Comparison of ENCODE assay signal across 8 cellular contexts in the genomic region with DNA sequence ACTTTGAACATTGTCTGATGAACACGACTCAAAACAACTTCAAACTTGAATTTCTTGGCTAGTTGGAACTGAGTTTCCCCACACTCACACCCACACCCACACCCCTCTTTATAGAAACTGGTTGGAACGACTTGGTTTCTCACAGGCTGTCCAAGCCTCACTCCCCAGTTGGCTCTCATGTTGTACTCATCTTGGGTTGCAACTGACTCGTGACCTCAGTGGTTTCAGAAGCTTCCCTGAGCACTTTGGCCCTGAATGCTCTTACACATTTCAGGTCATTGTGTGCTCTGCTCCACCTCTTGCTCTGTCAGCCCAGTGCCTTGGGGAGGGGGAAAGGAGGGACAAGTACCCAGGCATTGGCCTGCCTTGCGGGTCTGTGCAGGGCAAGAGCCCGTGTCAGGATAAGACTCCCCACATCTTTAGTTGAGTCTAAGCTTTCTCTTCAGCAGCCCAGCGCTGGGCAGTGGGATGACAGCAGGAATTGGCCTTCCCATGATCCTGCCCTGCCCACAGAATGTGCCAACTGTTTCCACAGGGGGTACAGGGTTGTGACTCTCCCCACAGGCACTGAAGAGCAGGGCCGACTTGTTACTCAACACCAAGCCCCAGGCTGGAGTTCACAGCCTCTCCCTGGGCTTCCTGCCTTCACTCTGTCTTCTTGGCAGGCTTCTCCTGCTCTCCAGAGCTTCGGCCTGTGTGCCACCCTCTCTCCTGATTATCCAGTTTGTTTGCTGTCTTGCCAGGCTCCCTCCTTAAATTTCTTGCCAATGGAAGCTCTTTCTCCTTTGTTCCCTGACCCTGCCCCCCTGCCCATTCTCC.
DNase-seq lines count a peak whose midpoint lies in the region; ATAC-seq and TF ChIP-seq lines count a peak whose summit lies in the region.

No MANE protein-coding gene starts in this region.

- H4K91ac ChIP-seq in trophoblast cell (ENCODE audit: low read depth, low read length), result no peak overlapping the region

- H3K9ac ChIP-seq in trophoblast cell (ENCODE audit: low read length), result no peak overlapping the region

- H2BK12ac ChIP-seq in trophoblast cell (ENCODE audit: low read length), result no peak overlapping the region

- no peak overlapping the region for H2BK120ac ChIP-seq in trophoblast cell (ENCODE audit: insufficient read depth, low read length, poor library complexity)

- ATAC-seq in omental fat pad (ENCODE audit: low FRiP score), result peak; percentile 78

- H3K27ac ChIP-seq in coronary artery (peak overlapping the region; percentile 13 to 87), trophoblast cell (ENCODE audit: low read depth, low read length) (no peak overlapping the region)

- no peaks in the 10 kb centered on the region for H3K79me1 ChIP-seq in trophoblast cell (ENCODE audit: low read length)

- no peaks in the 10 kb centered on the region for H3K9me3 ChIP-seq in trophoblast cell (ENCODE audit: insufficient read depth, low read depth, low read length)

- H2BK5ac ChIP-seq in trophoblast cell (ENCODE audit: low read depth, low read length, poor library complexity), result no peak overlapping the region

- H4K12ac ChIP-seq in trophoblast cell (ENCODE audit: low read depth, low read length), result no peak overlapping the region

- H3K36me3 ChIP-seq in trophoblast cell (ENCODE audit: control insufficient read depth in 1 of 2, insufficient read depth in 2 of 2, low read length in 2 of 2), result no peaks in the 10 kb centered on the region

- WGBS in trophoblast cell (ENCODE audit: extremely low coverage, insufficient coverage, insufficient read length), result no CpG with 5 or more reads among the region's 8 CpGs

- no peak overlapping the region for H3K14ac ChIP-seq in trophoblast cell (ENCODE audit: low read length)

- no peaks in the 10 kb centered on the region for H3K27me3 ChIP-seq in trophoblast cell (ENCODE audit: insufficient read depth, low read length)

- H2AK5ac ChIP-seq in trophoblast cell (ENCODE audit: low read length), result no peak overlapping the region

- no peak overlapping the region for H3K23ac ChIP-seq in trophoblast cell (ENCODE audit: low read length)

- H3K4me2 ChIP-seq in trophoblast cell (ENCODE audit: low read length), result no peak overlapping the region

- TF ChIP-seq CTCF in coronary artery (IDR thresholded peaks at IDR 0.05) (no peak), omental fat pad (IDR thresholded peaks at IDR 0.05) (no peak)

- DNase-seq in NCI-H2196 (lab: John Stamatoyannopoulos, UW; ENCODE audit: unreplicated experiment) (peak; percentile 7), NCI-H2196 treated with DMSO at 0.1 percent for 48 hours (lab: John Stamatoyannopoulos, UW; ENCODE audit: unreplicated experiment) (no peak), LHCN-M2 (ENCODE audit: low read depth) (peak; percentile 92), coronary artery (ENCODE audit: low spot score) (peak; percentile 83), omental fat pad (ENCODE audit: low spot score) (peak; percentile 24), NCI-H1694 (lab: John Stamatoyannopoulos, UW) (no peak), trophoblast cell (no peak)
- no peak for DNase-seq in activated CD8-positive, alpha-beta memory T cell treated with anti-CD3 and anti-CD28 coated beads for 24 hours

- H3K4me3 ChIP-seq in coronary artery, result peak overlapping the region; percentile 21
- H3K4me3 ChIP-seq in trophoblast cell (ENCODE audit: low read depth, low read length), result no peak overlapping the region

- H2AFZ ChIP-seq in trophoblast cell (ENCODE audit: insufficient read depth, low read length, poor library complexity), result no peak overlapping the region

- no peak overlapping the region for H3K18ac ChIP-seq in trophoblast cell (ENCODE audit: low read length)

- H3K4me1 ChIP-seq in trophoblast cell (ENCODE audit: control insufficient read depth in 1 of 2, insufficient read depth in 2 of 2, low read length in 2 of 2), result no peaks in the 10 kb centered on the region

- H4K8ac ChIP-seq in trophoblast cell (ENCODE audit: low read depth, low read length), result no peak overlapping the region

- H3K79me2 ChIP-seq in trophoblast cell (ENCODE audit: control insufficient read depth, insufficient read depth, low read length, poor library complexity), result no peaks in the 10 kb centered on the region

- no peak overlapping the region for H3K4ac ChIP-seq in trophoblast cell (ENCODE audit: low read depth, low read length)

Comparison
In these comparisons a context has a peak if more than half of its experiments do, and no peak if none do; other contexts are left out.
1. DNase-seq: peak in NCI-H2196 (single experiment), LHCN-M2 (single experiment), coronary artery (single experiment) and omental fat pad (single experiment); none in NCI-H2196 treated with DMSO at 0.1 percent for 48 hours (single experiment), NCI-H1694 (single experiment), activated CD8-positive, alpha-beta memory T cell treated with anti-CD3 and anti-CD28 coated beads for 24 hours (single experiment) and trophoblast cell (0 of 2).